ENCODE assay signal across 23 cellular contexts in genomic region chr6:166693880-166694279, GRCh38.
"Had no signal": no experiment of that assay in that cellular context is flagged by ENCODE, and none has a peak within 500 bp of the region (broad histone marks: within the 10 kb centered on the region; RNA-seq: fewer than 3 reads in every experiment).

No MANE protein-coding gene starts in this region.

- H3K27ac ChIP-seq: left lung, lower lobe of right lung, neural progenitor cell, neutrophil, parathyroid adenoma, right lobe of liver, stomach, thoracic aorta, tibial artery had no signal

- H3K79me2 ChIP-seq: parathyroid adenoma had no signal

- H2AFZ ChIP-seq: neural progenitor cell, parathyroid adenoma had no signal

- ATAC-seq: left colon; left lung; lower lobe of right lung; natural killer cell; psoas muscle; right lobe of liver; stimulated activated naive B cell treated with anti-CD40 and anti-IgM and Interleukin-4, amounts not matched to agents 10 μg/mL and 1 μg/mL and 100 μg/mL, for 72 hours; stimulated activated naive CD8-positive, alpha-beta T cell treated with anti-CD3 and anti-CD28 coated beads, Interleukin-15, Interleukin-2, amounts not matched to agents 100 U/mL and 50 U/mL, for 24 hours had no signal

- H3K9ac ChIP-seq: neural progenitor cell, parathyroid adenoma had no signal

- H3K27me3 ChIP-seq: left lung, neural progenitor cell, neutrophil, right lobe of liver, stomach, tibial artery had no signal

- H3K4me2 ChIP-seq: neural progenitor cell, smooth muscle cell had no signal

- H3K36me3 ChIP-seq: left lung, lower lobe of right lung, neural progenitor cell, right lobe of liver, stomach, thoracic aorta, tibial artery had no signal

- H3K4me3 ChIP-seq: left lung, lower lobe of right lung, neural progenitor cell, psoas muscle, right lobe of liver, smooth muscle cell, stomach, thoracic aorta, tibial artery had no signal

- DNase-seq: hippocampal formation; kidney glomerular epithelial cell; left colon; left lung; lower lobe of right lung; mesendoderm; naive B cell; natural killer cell; nephron progenitor cell; occipital lobe; psoas muscle; right lobe of liver; stimulated activated CD4-positive, alpha-beta T cell treated with anti-CD3 and anti-CD28 coated beads, Interleukin-1b, Interleukin-23, amount 100 ng/mL, for 48 hours; stimulated activated CD4-positive, alpha-beta T cell treated with anti-CD3 and anti-CD28 coated beads, Interleukin-4, amount 100 ng/mL, for 1 hour; stimulated activated naive B cell treated with anti-CD40 and anti-IgM and Interleukin-4, amounts not matched to agents 10 μg/mL and 1 μg/mL and 100 μg/mL, for 72 hours; stimulated activated naive CD8-positive, alpha-beta T cell treated with anti-CD3 and anti-CD28 coated beads, Interleukin-15, Interleukin-2, amounts not matched to agents 100 U/mL and 50 U/mL, for 24 hours; stomach; tibial artery had no signal

- H3K9me3 ChIP-seq: left lung, lower lobe of right lung, neutrophil, psoas muscle, right lobe of liver, stomach, thoracic aorta, tibial artery had no signal

- H3K4me1 ChIP-seq: parathyroid adenoma, right lobe of liver, tibial artery had no signal
